In the genomic region with DNA sequence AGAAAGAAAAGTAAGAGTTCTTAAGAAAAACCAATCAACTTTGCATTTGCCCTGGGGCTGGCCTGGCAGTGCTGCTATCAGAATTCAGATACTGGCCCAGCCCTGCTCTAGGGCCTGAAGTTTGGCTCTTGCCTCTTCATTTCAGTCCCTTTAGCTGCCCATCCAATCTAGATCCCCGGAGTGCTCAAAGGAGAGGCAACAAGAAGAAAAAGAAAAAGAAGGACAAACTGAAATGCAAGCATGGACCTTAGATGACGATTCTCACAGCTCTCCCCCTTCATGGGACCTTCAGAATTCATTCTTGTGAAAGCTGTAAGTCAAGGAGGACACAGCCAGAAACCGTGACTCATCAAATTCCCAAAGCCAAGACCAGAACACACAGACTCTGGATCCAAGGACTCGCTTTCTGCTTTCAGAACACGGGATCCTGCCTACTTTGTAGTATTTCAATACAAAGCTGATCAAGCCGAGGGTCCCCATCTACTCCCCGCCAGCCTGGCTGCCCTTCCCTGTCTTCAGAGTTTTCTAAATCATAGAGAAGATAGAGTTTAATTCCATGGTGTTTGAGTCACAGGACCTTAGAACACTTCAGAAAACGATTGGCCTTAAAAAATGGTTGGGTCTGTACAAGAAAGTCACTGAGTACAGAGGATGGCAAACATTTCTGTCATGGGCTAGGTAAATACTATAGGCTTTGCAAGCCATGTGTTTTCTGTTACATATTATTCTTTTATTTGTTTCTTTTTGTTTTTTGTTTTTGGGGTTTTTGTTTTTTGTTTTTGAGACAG, we compare ENCODE assay signal across 9 cellular contexts.
A peak's percentile ranks its signal among the peaks of the same experiment; 100 is the strongest.
DNase-seq lines count a peak whose midpoint lies in the region; ATAC-seq and TF ChIP-seq lines count a peak whose summit lies in the region.
"Had no signal": no experiment of that assay in that cellular context is flagged by ENCODE, and none has a peak within 500 bp of the region (broad histone marks: within the 10 kb centered on the region; RNA-seq: fewer than 3 reads in every experiment).

No MANE protein-coding gene starts in this region.

- WGBS in SK-N-SH (ENCODE audit: low lambda C conversion rate), result 40% methylated on average over 8 of the region's 8 CpGs
- 34 to 39% (median 36%) methylated on average over 8 of the region's 8 CpGs for WGBS in ovary, 3 donors

- TF ChIP-seq POLR2A in ovary (IDR thresholded peaks at IDR 0.05), result no peak

- H3K4me2 ChIP-seq in SK-N-SH, result peak overlapping the region; percentile 45; the same call in 1 of the 2 replicates

- DNase-seq in BJ (ENCODE audit: low read depth), result peak; percentile 39
- DNase-seq in SK-N-SH, result no peak
- DNase-seq in foreskin melanocyte, result peak; percentile 19
- peak in 4 of 5 donors; percentile 28 to 74 (median 53) for DNase-seq in ovary
- DNase-seq in NOMO-1 (lab: John Stamatoyannopoulos, UW; ENCODE audit: unreplicated experiment in 2 of 2), result no peak
- DNase-seq in GM19240 (ENCODE audit: insufficient read length, low spot score), result no peak

- peak overlapping the region; percentile 91 for H2AFZ ChIP-seq in SK-N-SH (ENCODE audit: low read depth)

- H3K9me3 ChIP-seq in SK-N-SH, result no peaks in the 10 kb centered on the region
- no peaks in the 10 kb centered on the region for H3K9me3 ChIP-seq in ovary

- peak overlapping the region; percentile 34; the same call in 1 of the 2 replicates for H3K9ac ChIP-seq in SK-N-SH

- no peaks in the 10 kb centered on the region for H3K36me3 ChIP-seq in BJ (ENCODE audit: control insufficient read depth, insufficient read depth, low read length)
- H3K36me3 ChIP-seq in SK-N-SH (replicated peaks in 1 of 2; ENCODE audit: control insufficient read depth in 1 of 2, insufficient read depth in 2 of 2, low read length in 1 of 2), result no peaks in the 10 kb centered on the region
- H3K36me3 ChIP-seq in ovary, result no peaks in the 10 kb centered on the region

- H3K27ac ChIP-seq in SK-N-SH (ENCODE audit: low read depth in 2 of 2, low read length in 1 of 2) (peak overlapping the region; percentile 31 to 88; a peak in 3 of 4 replicates), ovary (peak overlapping the region; percentile 11 to 83)
- H3K27ac ChIP-seq: HL-60 had no signal

- TF ChIP-seq RAD21 in SK-N-SH (IDR thresholded peaks at IDR 0.05; ENCODE audit: low read length), result no peak

- H3K27me3 ChIP-seq in BJ (ENCODE audit: control insufficient read depth, insufficient read depth, low read length), result no peaks in the 10 kb centered on the region
- H3K27me3 ChIP-seq in SK-N-SH (ENCODE audit: insufficient read depth), result no peaks in the 10 kb centered on the region
- H3K27me3 ChIP-seq in ovary, result no peaks in the 10 kb centered on the region

- no peak for ATAC-seq in GM21529 (IDR thresholded peaks at IDR 0.05; ENCODE audit: unreplicated experiment)
- no peak for ATAC-seq in HG03457 (IDR thresholded peaks at IDR 0.05; ENCODE audit: unreplicated experiment)

- H3K4me3 ChIP-seq in BJ (ENCODE audit: low read depth, low read length) (no peak overlapping the region), SK-N-SH (ENCODE audit: low read depth in 2 of 2, low read length in 1 of 2) (no peak overlapping the region; a peak in 1 of 4 replicates), ovary (no peak overlapping the region)

- CTCF ChIA-PET in BJ (lab: Yijun Ruan, JAX) (interaction anchor here (1.6 kb wide), 1 partner anchor 201 kb away, joined by 3 read pairs; no protein-coding TSS in a partner anchor), SK-N-SH (lab: Yijun Ruan, JAX) (no interaction called here)

- H3K79me2 ChIP-seq in SK-N-SH (ENCODE audit: insufficient read depth), result no peaks in the 10 kb centered on the region

- intact Hi-C loops in ovary (cut with DNase I), result no loop called here

- peaks cover 9% of the 10 kb centered on the region for H3F3A ChIP-seq in SK-N-SH (replicated peaks; ENCODE audit: insufficient read depth)

- POLR2A ChIA-PET in BJ (lab: Charles Lee) (no interaction called here), SK-N-SH (lab: Yijun Ruan, JAX) (no interaction called here)

- H3K4me1 ChIP-seq in SK-N-SH (ENCODE audit: control insufficient read depth in 1 of 2, insufficient read depth in 2 of 2, low read depth in 1 of 2, low read length in 1 of 2) (no peaks in the 10 kb centered on the region), ovary (ENCODE audit: insufficient read depth) (peaks cover 9% of the 10 kb centered on the region)

- TF ChIP-seq EP300 in SK-N-SH (IDR thresholded peaks at IDR 0.05; ENCODE audit: borderline replicate concordance in 1 of 2, low read depth in 1 of 2, low read length in 1 of 2) (no peak), ovary (IDR thresholded peaks at IDR 0.05) (no peak)

- H3K9me2 ChIP-seq in SK-N-SH, result no peaks in the 10 kb centered on the region

- no peaks in the 10 kb centered on the region for H4K20me1 ChIP-seq in SK-N-SH (ENCODE audit: insufficient read depth)

- TF ChIP-seq CTCF in BJ (IDR thresholded peaks at IDR 0.05; ENCODE audit: insufficient read depth, low read depth, low read length), result no peak
- no peak for TF ChIP-seq CTCF in SK-N-SH (IDR thresholded peaks at IDR 0.05)
- no peak for TF ChIP-seq CTCF in ovary (IDR thresholded peaks at IDR 0.05)

TF ChIP-seq in SK-N-SH, 30 proteins besides CTCF, POLR2A, EP300 and RAD21:
- TF ChIP-seq NFIC (IDR thresholded peaks at IDR 0.05; ENCODE audit: borderline replicate concordance), result peak; percentile 34; the same call in 1 of the 2 replicates
- no peak for TF ChIP-seq POLR2AphosphoS5 (IDR thresholded peaks at IDR 0.05; ENCODE audit: low read depth, low read length)
- TF ChIP-seq SMC3 (IDR thresholded peaks at IDR 0.05; ENCODE audit: low read depth, low read length), result no peak
- peak; percentile 29; the same call in 1 of the 2 replicates for TF ChIP-seq JUND (IDR thresholded peaks at IDR 0.05)
- TF ChIP-seq TCF12 (IDR thresholded peaks at IDR 0.05), result no peak; the same call in 1 of the 2 replicates
- no peak for TF ChIP-seq FOXM1 (IDR thresholded peaks at IDR 0.05; ENCODE audit: low read depth)
- no peak for TF ChIP-seq MEF2A (IDR thresholded peaks at IDR 0.05; ENCODE audit: borderline replicate concordance, low read depth)
- peak; percentile 72; the same call in 1 of the 2 replicates for TF ChIP-seq FOSL2 (IDR thresholded peaks at IDR 0.05; ENCODE audit: borderline replicate concordance, low read depth)

Comparison
In these comparisons a context has a peak if more than half of its experiments do, and no peak if none do; other contexts are left out.
1. DNase-seq: peak in BJ (single experiment), foreskin melanocyte (single experiment) and ovary (4 of 5); none in SK-N-SH (single experiment), NOMO-1 (0 of 2) and GM19240 (single experiment).